In genomic region chr14:52730708-52731111, GRCh38 we compare ENCODE assay signal across 8 cellular contexts. TPM values are rescaled to one million over a fixed set of nuclear protein-coding genes. Genes with fewer than 3 reads are reported as not detected.
DNase-seq lines count a peak whose midpoint lies in the region; ATAC-seq, FAIRE-seq and TF ChIP-seq lines count a peak whose summit lies in the region.

No MANE protein-coding gene starts in this region.

- H3K79me2 ChIP-seq in hepatocyte, result peaks cover 53% of the 10 kb centered on the region

- H4K20me1 ChIP-seq in hepatocyte (ENCODE audit: insufficient read depth, poor library complexity, severe bottlenecking), result no peaks in the 10 kb centered on the region

- H3K4me1 Mint-ChIP-seq in activated B cell treated with CpG ODN at 0.5 μM for 24 hours, result peaks cover 44% of the 10 kb centered on the region

- peak overlapping the region; percentile 89 for H3K27ac Mint-ChIP-seq in activated B cell treated with CpG ODN at 0.5 μM for 24 hours

- DNase-seq in cardiac muscle cell (ENCODE audit: low read depth in 1 of 2, low spot score in 1 of 2) (peak in 1 of 2 donors; percentile 24), Right ventricle myocardium superior (no peak), activated B cell treated with CpG ODN at 0.5 μM for 24 hours (no peak), hepatocyte (ENCODE audit: low spot score) (no peak), small intestine (peak; percentile 37), NCI-H187 (lab: John Stamatoyannopoulos, UW) (no peak), NCI-H2171 (lab: John Stamatoyannopoulos, UW) (no peak)
- no peak for DNase-seq in stimulated activated CD4-positive, alpha-beta T cell treated with anti-CD3 and anti-CD28 coated beads, Interleukin-2, amount 100 ng/mL, for 48 hours

- H3K27ac ChIP-seq in cardiac muscle cell (peak overlapping the region; percentile 86), hepatocyte (peak overlapping the region; percentile 81), small intestine (ENCODE audit: low read depth in 1 of 2, low read length in 1 of 2) (peak overlapping the region; percentile 78 to 89)

- no peaks in the 10 kb centered on the region for H3K27me3 Mint-ChIP-seq in activated B cell treated with CpG ODN at 0.5 μM for 24 hours

- H2AFZ ChIP-seq in hepatocyte, result peak overlapping the region; percentile 91

- peak overlapping the region; percentile 94 for H3K4me3 Mint-ChIP-seq in activated B cell treated with CpG ODN at 0.5 μM for 24 hours

- H3K27me3 ChIP-seq in cardiac muscle cell (no peaks in the 10 kb centered on the region), hepatocyte (no peaks in the 10 kb centered on the region), small intestine (ENCODE audit: control insufficient read depth in 2 of 2, insufficient read depth in 2 of 2, low read length in 2 of 2) (no peaks in the 10 kb centered on the region)

- H3K4me3 ChIP-seq in cardiac muscle cell (peak overlapping the region; percentile 79), hepatocyte (peak overlapping the region; percentile 78), small intestine (ENCODE audit: low read depth in 1 of 2, low read length in 2 of 2) (peak overlapping the region; percentile 84 to 93)

- H3K9me2 ChIP-seq in hepatocyte (replicated peaks; ENCODE audit: insufficient read depth), result no peaks in the 10 kb centered on the region

- peaks cover 20% of the 10 kb centered on the region for H3K36me3 ChIP-seq in cardiac muscle cell
- H3K36me3 ChIP-seq in hepatocyte (replicated peaks; ENCODE audit: insufficient read depth, low read depth), result no peaks in the 10 kb centered on the region
- H3K36me3 ChIP-seq in small intestine (ENCODE audit: control insufficient read depth in 2 of 2, insufficient read depth in 2 of 2, low read length in 2 of 2), result peaks cover 0 to 5% of the 10 kb centered on the region in 2 donors

- FAIRE-seq in small intestine (lab: Jason Lieb, UNC), result no peak

- peak overlapping the region; percentile 80 for H3K4me2 ChIP-seq in hepatocyte

- H3K9me3 ChIP-seq in cardiac muscle cell (ENCODE audit: low read depth) (no peaks in the 10 kb centered on the region), hepatocyte (ENCODE audit: low read depth) (no peaks in the 10 kb centered on the region), small intestine (ENCODE audit: control insufficient read depth, low read depth) (no peaks in the 10 kb centered on the region)

- no peak for TF ChIP-seq CTCF in cardiac muscle cell (IDR thresholded peaks at IDR 0.05; ENCODE audit: low read depth, low read length)
- no peak for TF ChIP-seq CTCF in activated B cell treated with CpG ODN at 0.5 μM for 24 hours (IDR thresholded peaks at IDR 0.05)
- TF ChIP-seq CTCF in hepatocyte (IDR thresholded peaks at IDR 0.05; ENCODE audit: poor library complexity), result no peak

- WGBS in hepatocyte (ENCODE audit: low lambda C conversion rate, missing lambda C conversion rate), result 1% methylated on average over 11 of the region's 11 CpGs
- WGBS in small intestine, 3 donors, result 1% methylated on average over 11 of the region's 11 CpGs

- intact Hi-C loops in Right ventricle myocardium superior (cut with DNase I), result no loop called here
- intact Hi-C loops in activated B cell treated with CpG ODN at 0.5 μM for 24 hours (cut with micrococcal nuclease), result loop anchor here (1.0 to 2.0 kb wide), 8 partner anchors 8 to 824 kb away; partner anchors contain the start of genes DDHD1, ERO1A, GNPNAT1 and GPR137C

- POLR2A ChIA-PET in activated B cell treated with CpG ODN at 0.5 μM for 24 hours (lab: Charles Lee), result interaction anchor here (0.9 to 3.4 kb wide), 3 partner anchors 12 to 25 kb away, joined by 3 to 37 read pairs (median 7); no protein-coding TSS in a partner anchor

- CTCF ChIA-PET in activated B cell treated with CpG ODN at 0.5 μM for 24 hours (lab: Charles Lee), result no interaction called here

- peaks cover 42% of the 10 kb centered on the region for H3K36me3 Mint-ChIP-seq in activated B cell treated with CpG ODN at 0.5 μM for 24 hours (ENCODE audit: low read depth)

- peaks cover 12% of the 10 kb centered on the region for H3K4me1 ChIP-seq in cardiac muscle cell (ENCODE audit: low read depth)
- no peaks in the 10 kb centered on the region for H3K4me1 ChIP-seq in hepatocyte (ENCODE audit: insufficient read depth)
- H3K4me1 ChIP-seq in small intestine (ENCODE audit: control insufficient read depth in 2 of 2, insufficient read depth in 1 of 2, low read depth in 1 of 2, low read length in 1 of 2), result no peaks in the 10 kb centered on the region

- no peaks in the 10 kb centered on the region for H3K9me3 Mint-ChIP-seq in activated B cell treated with CpG ODN at 0.5 μM for 24 hours

- no peak for ATAC-seq in Right ventricle myocardium superior (ENCODE audit: poor library complexity)
- no peak for ATAC-seq in activated B cell treated with CpG ODN at 0.5 μM for 24 hours (ENCODE audit: low read depth)

RNA-seq across cellular contexts. Expression of gene STYX, which starts 0.7 kb away (rescaled TPM):
- total RNA-seq in cardiac muscle cell (8.1 and 11.4 TPM in 2 replicates), Right ventricle myocardium superior (11.8 TPM), activated B cell treated with CpG ODN at 0.5 μM for 24 hours (13.1 and 13.5 TPM in 2 replicates), hepatocyte (19.9 and 21.5 TPM in 2 replicates)
- polyA plus RNA-seq in cardiac muscle cell (8.9 and 10.7 TPM in 2 replicates), hepatocyte (7.1 and 8.1 TPM in 2 replicates), small intestine (1 to 10 TPM; 4.9 to 6.5 (median 5.7) TPM)

RNA-seq across cellular contexts. Expression of gene PSMC6, which starts 23.7 kb away (rescaled TPM):
- 140 and 151 TPM in 2 replicates for total RNA-seq in cardiac muscle cell
- polyA plus RNA-seq in cardiac muscle cell, result 135 and 161 TPM in 2 replicates
- total RNA-seq in Right ventricle myocardium superior, result 70.0 TPM
- total RNA-seq in activated B cell treated with CpG ODN at 0.5 μM for 24 hours, result 94.8 and 97.6 TPM in 2 replicates
- 134 and 141 TPM in 2 replicates for total RNA-seq in hepatocyte
- polyA plus RNA-seq in hepatocyte, result 79.0 and 89.8 TPM in 2 replicates
- 10 to 100 TPM; 63.8 to 90.1 (median 85.2) TPM for polyA plus RNA-seq in small intestine

RNA-seq across cellular contexts. Expression of gene ERO1A, which starts 35.4 kb away (rescaled TPM):
- total RNA-seq in cardiac muscle cell (57.9 and 58.0 TPM in 2 replicates), Right ventricle myocardium superior (14.1 TPM), activated B cell treated with CpG ODN at 0.5 μM for 24 hours (30.8 and 31.5 TPM in 2 replicates), hepatocyte (80.6 and 91.1 TPM in 2 replicates)
- polyA plus RNA-seq in cardiac muscle cell (38.8 and 52.4 TPM in 2 replicates), hepatocyte (32.2 and 41.6 TPM in 2 replicates), small intestine (10 to 100 TPM in 1 of 3 donors, 1 to 10 TPM in 2; 7.8 to 19.9 (median 8.7) TPM)
